Comparison of ENCODE assay signal across 9 cellular contexts in genomic region chr15:57610130-57610529, GRCh38. TPM values are rescaled to one million over a fixed set of nuclear protein-coding genes. Genes with fewer than 3 reads are reported as not detected.
DNase-seq lines count a peak whose midpoint lies in the region; ATAC-seq, FAIRE-seq and TF ChIP-seq lines count a peak whose summit lies in the region.
"Had no signal": no experiment of that assay in that cellular context is flagged by ENCODE, and none has a peak within 500 bp of the region (broad histone marks: within the 10 kb centered on the region; RNA-seq: fewer than 3 reads in every experiment).

No MANE protein-coding gene starts in this region.

- peak overlapping the region; percentile 65 to 74 for H3K27ac ChIP-seq in prostate gland

- FAIRE-seq in RCC 7860 (lab: Jason Lieb, UNC): no peak

- intact Hi-C loops in prostate gland (cut with DNase I): loop anchor here (2.0 kb wide), 3 partner anchors 13 to 49 kb away; no protein-coding TSS in a partner anchor

- no peak for TF ChIP-seq POLR2A in prostate gland (IDR thresholded peaks at IDR 0.05)

- H3K27me3 ChIP-seq in prostate gland (replicated peaks; ENCODE audit: insufficient read depth): no peaks in the 10 kb centered on the region

- WGBS in prostate gland: 4% methylated on average over 8 of the region's 8 CpGs

- H3K4me1 ChIP-seq in prostate gland (replicated peaks): peaks cover 15% of the 10 kb centered on the region

- H3K36me3 ChIP-seq in prostate gland: no peaks in the 10 kb centered on the region

- peak; percentile 90 for DNase-seq in EH (ENCODE audit: low read depth)
- peak; percentile 50 for DNase-seq in RCC 7860 (ENCODE audit: low spot score)
- peak; percentile 75 for DNase-seq in fibroblast of villous mesenchyme (ENCODE audit: low read depth)
- DNase-seq in prostate gland (ENCODE audit: low spot score): peak; percentile 94
- no peak for DNase-seq in retina
- DNase-seq in DMS114 treated with DMSO at 0.1 percent for 48 hours (lab: John Stamatoyannopoulos, UW; ENCODE audit: unreplicated experiment): no peak
- DNase-seq in GOT3 (lab: John Stamatoyannopoulos, UW): no peak
- DNase-seq: activated T-cell treated with anti-CD3 and anti-CD28 coated beads, Interleukin-2, amount 50 U/mL, for 1 hour had no signal

- H3K4me3 ChIP-seq in fibroblast of villous mesenchyme (ENCODE audit: low read depth, low read length) (no peak overlapping the region), prostate gland (no peak overlapping the region)

- TF ChIP-seq CTCF in fibroblast of villous mesenchyme (IDR thresholded peaks at IDR 0.05; ENCODE audit: insufficient read depth, low read depth, low read length) (no peak), prostate gland (IDR thresholded peaks at IDR 0.05) (no peak)

- H3K9me3 ChIP-seq in prostate gland: no peaks in the 10 kb centered on the region

- ATAC-seq in HG03135 (IDR thresholded peaks at IDR 0.05; ENCODE audit: unreplicated experiment): no peak

RNA-seq across cellular contexts. Expression of gene MYZAP, which starts 18.4 kb away (rescaled TPM):
- total RNA-seq in fibroblast of villous mesenchyme: under 0.01 and 0.43 TPM in 2 replicates
- 10 to 100 TPM; 14.9 to 25.1 TPM for total RNA-seq in prostate gland

Comparison
In these comparisons a context has a peak if more than half of its experiments do, and no peak if none do; other contexts are left out.
1. DNase-seq: peak in EH (single experiment), RCC 7860 (single experiment), fibroblast of villous mesenchyme (single experiment) and prostate gland (single experiment); none in retina (single experiment), DMS114 treated with DMSO at 0.1 percent for 48 hours (single experiment) and GOT3 (single experiment).
2. RNA of gene MYZAP, which starts 18.4 kb away (total RNA-seq): 14.9 to 25.1 TPM in prostate gland; under 0.01 to 0.43 TPM in fibroblast of villous mesenchyme; every median in the first group is over 10 times any median in the second.